ENCODE assay signal across 1 cellular context in genomic region chr1:15617173-15617873, GRCh38.
TF ChIP-seq lines count a peak whose summit lies in the region.

DDI2 (plus strand) TSS chr1:15617458; CDS start chr1:15617671, 213 bp downstream.

TF ChIP-seq in HepG2, 621 proteins besides CTCF, POLR2A, EP300 and RAD21 (continued from another document and continues in another):
- TF ChIP-seq HNRNPL (IDR thresholded peaks at IDR 0.05; ENCODE audit: low read depth, low read length) (peak; percentile 37; the same call in 1 of the 2 replicates), ZFP90 (CRISPR knock-in tag; IDR thresholded peaks at IDR 0.05; ENCODE audit: borderline replicate concordance) (peak; percentile 85), PHF21A (CRISPR knock-in tag; IDR thresholded peaks at IDR 0.05) (0 out of 2 replicates have a peak, but pooled peaks have one; percentile 26), ELF1 (CRISPR knock-in tag; IDR thresholded peaks at IDR 0.05) (peak; percentile 49), ZNF329 (CRISPR knock-in tag; IDR thresholded peaks at IDR 0.05; ENCODE audit: low read depth) (peak; percentile 88), RFX1 (IDR thresholded peaks at IDR 0.05) (peak; percentile 31; the same call in 1 of the 2 replicates), MED1 (CRISPR knock-in tag; IDR thresholded peaks at IDR 0.05) (peak; percentile 57), RBFOX2 (IDR thresholded peaks at IDR 0.05; ENCODE audit: low read depth, low read length) (peak; percentile 98), IRX3 (CRISPR knock-in tag; IDR thresholded peaks at IDR 0.05; ENCODE audit: borderline replicate concordance, low read depth) (peak; percentile 44; the same call in 1 of the 2 replicates), KDM5A (IDR thresholded peaks at IDR 0.05; ENCODE audit: borderline replicate concordance, low read length) (no peak; the same call in 1 of the 2 replicates), ZBTB2 (CRISPR knock-in tag; IDR thresholded peaks at IDR 0.05; ENCODE audit: low read depth) (peak; percentile 87; the same call in 1 of the 2 replicates), ZEB1 (IDR thresholded peaks at IDR 0.05; ENCODE audit: insufficient replicate concordance, low read depth) (no peak), ZBTB38 (CRISPR knock-in tag; IDR thresholded peaks at IDR 0.05) (peak; percentile 88), ZSCAN20 (CRISPR knock-in tag; IDR thresholded peaks at IDR 0.05; ENCODE audit: borderline replicate concordance) (peak; percentile 58; the same call in 1 of the 2 replicates), MYC (CRISPR knock-in tag; IDR thresholded peaks at IDR 0.05; ENCODE audit: borderline replicate concordance) (peak; percentile 57; the same call in 1 of the 2 replicates), ZNF747 (CRISPR knock-in tag; IDR thresholded peaks at IDR 0.05; ENCODE audit: borderline replicate concordance) (peak; percentile 49; the same call in 1 of the 2 replicates), ZKSCAN8 (CRISPR knock-in tag; IDR thresholded peaks at IDR 0.05; ENCODE audit: borderline replicate concordance) (no peak), DZIP1 (CRISPR knock-in tag; IDR thresholded peaks at IDR 0.05) (peak; percentile 81; the same call in 1 of the 2 replicates), SMC3 (IDR thresholded peaks at IDR 0.05; ENCODE audit: low read length) (no peak), DR1 (CRISPR knock-in tag; IDR thresholded peaks at IDR 0.05) (peak; percentile 54; the same call in 1 of the 2 replicates), SP4 (CRISPR knock-in tag; IDR thresholded peaks at IDR 0.05) (peak; percentile 88), ELF3 (CRISPR knock-in tag; IDR thresholded peaks at IDR 0.05) (peak; percentile 74; the same call in 1 of the 2 replicates), HNRNPK (IDR thresholded peaks at IDR 0.05; ENCODE audit: low read depth, low read length, poor library complexity, severe bottlenecking) (peak; percentile 96), POLR2G (IDR thresholded peaks at IDR 0.05; ENCODE audit: low read depth, low read length) (peak; percentile 82), HBP1 (CRISPR knock-in tag; IDR thresholded peaks at IDR 0.05; ENCODE audit: low read depth) (0 out of 2 replicates have a peak, but pooled peaks have one; percentile 19), ZNF446 (CRISPR knock-in tag; IDR thresholded peaks at IDR 0.05) (peak; percentile 95), ZNF773 (CRISPR knock-in tag; IDR thresholded peaks at IDR 0.05; ENCODE audit: borderline replicate concordance) (peak; percentile 46; the same call in 1 of the 2 replicates), PTBP1 (IDR thresholded peaks at IDR 0.05; ENCODE audit: low read depth, low read length, poor library complexity, severe bottlenecking) (no peak), ZNF281 (CRISPR knock-in tag; IDR thresholded peaks at IDR 0.05; ENCODE audit: borderline replicate concordance) (peak; percentile 75), EED (CRISPR knock-in tag; IDR thresholded peaks at IDR 0.05) (peak; percentile 95; the same call in 1 of the 2 replicates), IKZF4 (CRISPR knock-in tag; IDR thresholded peaks at IDR 0.05; ENCODE audit: borderline replicate concordance, low read depth, not compliant biosample characterization) (peak; percentile 77), ARID2 (CRISPR knock-in tag; IDR thresholded peaks at IDR 0.05; ENCODE audit: borderline replicate concordance) (no peak), MXD4 (CRISPR knock-in tag; IDR thresholded peaks at IDR 0.05) (peak; percentile 25; the same call in 1 of the 2 replicates), MTF2 (CRISPR knock-in tag; IDR thresholded peaks at IDR 0.05; ENCODE audit: borderline replicate concordance) (no peak)
- TF ChIP-seq, protein P1, sequence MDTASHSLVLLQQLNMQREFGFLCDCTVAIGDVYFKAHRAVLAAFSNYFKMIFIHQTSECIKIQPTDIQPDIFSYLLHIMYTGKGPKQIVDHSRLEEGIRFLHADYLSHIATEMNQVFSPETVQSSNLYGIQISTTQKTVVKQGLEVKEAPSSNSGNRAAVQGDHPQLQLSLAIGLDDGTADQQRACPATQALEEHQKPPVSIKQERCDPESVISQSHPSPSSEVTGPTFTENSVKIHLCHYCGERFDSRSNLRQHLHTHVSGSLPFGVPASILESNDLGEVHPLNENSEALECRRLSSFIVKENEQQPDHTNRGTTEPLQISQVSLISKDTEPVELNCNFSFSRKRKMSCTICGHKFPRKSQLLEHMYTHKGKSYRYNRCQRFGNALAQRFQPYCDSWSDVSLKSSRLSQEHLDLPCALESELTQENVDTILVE (CRISPR knock-in tag; IDR thresholded peaks at IDR 0.05), result peak; percentile 17; the same call in 1 of the 2 replicates
- TF ChIP-seq, protein P2, sequence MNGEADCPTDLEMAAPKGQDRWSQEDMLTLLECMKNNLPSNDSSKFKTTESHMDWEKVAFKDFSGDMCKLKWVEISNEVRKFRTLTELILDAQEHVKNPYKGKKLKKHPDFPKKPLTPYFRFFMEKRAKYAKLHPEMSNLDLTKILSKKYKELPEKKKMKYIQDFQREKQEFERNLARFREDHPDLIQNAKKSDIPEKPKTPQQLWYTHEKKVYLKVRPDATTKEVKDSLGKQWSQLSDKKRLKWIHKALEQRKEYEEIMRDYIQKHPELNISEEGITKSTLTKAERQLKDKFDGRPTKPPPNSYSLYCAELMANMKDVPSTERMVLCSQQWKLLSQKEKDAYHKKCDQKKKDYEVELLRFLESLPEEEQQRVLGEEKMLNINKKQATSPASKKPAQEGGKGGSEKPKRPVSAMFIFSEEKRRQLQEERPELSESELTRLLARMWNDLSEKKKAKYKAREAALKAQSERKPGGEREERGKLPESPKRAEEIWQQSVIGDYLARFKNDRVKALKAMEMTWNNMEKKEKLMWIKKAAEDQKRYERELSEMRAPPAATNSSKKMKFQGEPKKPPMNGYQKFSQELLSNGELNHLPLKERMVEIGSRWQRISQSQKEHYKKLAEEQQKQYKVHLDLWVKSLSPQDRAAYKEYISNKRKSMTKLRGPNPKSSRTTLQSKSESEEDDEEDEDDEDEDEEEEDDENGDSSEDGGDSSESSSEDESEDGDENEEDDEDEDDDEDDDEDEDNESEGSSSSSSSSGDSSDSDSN (CRISPR knock-in tag; IDR thresholded peaks at IDR 0.05), result peak; percentile 76
- TF ChIP-seq, protein P3, sequence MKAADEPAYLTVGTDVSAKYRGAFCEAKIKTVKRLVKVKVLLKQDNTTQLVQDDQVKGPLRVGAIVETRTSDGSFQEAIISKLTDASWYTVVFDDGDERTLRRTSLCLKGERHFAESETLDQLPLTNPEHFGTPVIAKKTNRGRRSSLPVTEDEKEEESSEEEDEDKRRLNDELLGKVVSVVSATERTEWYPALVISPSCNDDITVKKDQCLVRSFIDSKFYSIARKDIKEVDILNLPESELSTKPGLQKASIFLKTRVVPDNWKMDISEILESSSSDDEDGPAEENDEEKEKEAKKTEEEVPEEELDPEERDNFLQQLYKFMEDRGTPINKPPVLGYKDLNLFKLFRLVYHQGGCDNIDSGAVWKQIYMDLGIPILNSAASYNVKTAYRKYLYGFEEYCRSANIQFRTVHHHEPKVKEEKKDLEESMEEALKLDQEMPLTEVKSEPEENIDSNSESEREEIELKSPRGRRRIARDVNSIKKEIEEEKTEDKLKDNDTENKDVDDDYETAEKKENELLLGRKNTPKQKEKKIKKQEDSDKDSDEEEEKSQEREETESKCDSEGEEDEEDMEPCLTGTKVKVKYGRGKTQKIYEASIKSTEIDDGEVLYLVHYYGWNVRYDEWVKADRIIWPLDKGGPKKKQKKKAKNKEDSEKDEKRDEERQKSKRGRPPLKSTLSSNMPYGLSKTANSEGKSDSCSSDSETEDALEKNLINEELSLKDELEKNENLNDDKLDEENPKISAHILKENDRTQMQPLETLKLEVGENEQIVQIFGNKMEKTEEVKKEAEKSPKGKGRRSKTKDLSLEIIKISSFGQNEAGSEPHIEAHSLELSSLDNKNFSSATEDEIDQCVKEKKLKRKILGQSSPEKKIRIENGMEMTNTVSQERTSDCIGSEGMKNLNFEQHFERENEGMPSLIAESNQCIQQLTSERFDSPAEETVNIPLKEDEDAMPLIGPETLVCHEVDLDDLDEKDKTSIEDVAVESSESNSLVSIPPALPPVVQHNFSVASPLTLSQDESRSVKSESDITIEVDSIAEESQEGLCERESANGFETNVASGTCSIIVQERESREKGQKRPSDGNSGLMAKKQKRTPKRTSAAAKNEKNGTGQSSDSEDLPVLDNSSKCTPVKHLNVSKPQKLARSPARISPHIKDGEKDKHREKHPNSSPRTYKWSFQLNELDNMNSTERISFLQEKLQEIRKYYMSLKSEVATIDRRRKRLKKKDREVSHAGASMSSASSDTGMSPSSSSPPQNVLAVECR (CRISPR knock-in tag; IDR thresholded peaks at IDR 0.05; ENCODE audit: borderline replicate concordance), result peak; percentile 68; the same call in 1 of the 2 replicates
- TF ChIP-seq, protein P4, sequence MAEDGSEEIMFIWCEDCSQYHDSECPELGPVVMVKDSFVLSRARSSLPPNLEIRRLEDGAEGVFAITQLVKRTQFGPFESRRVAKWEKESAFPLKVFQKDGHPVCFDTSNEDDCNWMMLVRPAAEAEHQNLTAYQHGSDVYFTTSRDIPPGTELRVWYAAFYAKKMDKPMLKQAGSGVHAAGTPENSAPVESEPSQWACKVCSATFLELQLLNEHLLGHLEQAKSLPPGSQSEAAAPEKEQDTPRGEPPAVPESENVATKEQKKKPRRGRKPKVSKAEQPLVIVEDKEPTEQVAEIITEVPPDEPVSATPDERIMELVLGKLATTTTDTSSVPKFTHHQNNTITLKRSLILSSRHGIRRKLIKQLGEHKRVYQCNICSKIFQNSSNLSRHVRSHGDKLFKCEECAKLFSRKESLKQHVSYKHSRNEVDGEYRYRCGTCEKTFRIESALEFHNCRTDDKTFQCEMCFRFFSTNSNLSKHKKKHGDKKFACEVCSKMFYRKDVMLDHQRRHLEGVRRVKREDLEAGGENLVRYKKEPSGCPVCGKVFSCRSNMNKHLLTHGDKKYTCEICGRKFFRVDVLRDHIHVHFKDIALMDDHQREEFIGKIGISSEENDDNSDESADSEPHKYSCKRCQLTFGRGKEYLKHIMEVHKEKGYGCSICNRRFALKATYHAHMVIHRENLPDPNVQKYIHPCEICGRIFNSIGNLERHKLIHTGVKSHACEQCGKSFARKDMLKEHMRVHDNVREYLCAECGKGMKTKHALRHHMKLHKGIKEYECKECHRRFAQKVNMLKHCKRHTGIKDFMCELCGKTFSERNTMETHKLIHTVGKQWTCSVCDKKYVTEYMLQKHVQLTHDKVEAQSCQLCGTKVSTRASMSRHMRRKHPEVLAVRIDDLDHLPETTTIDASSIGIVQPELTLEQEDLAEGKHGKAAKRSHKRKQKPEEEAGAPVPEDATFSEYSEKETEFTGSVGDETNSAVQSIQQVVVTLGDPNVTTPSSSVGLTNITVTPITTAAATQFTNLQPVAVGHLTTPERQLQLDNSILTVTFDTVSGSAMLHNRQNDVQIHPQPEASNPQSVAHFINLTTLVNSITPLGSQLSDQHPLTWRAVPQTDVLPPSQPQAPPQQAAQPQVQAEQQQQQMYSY (CRISPR knock-in tag; IDR thresholded peaks at IDR 0.05), result 0 out of 2 replicates have a peak, but pooled peaks have one; percentile 47
